Comparison of ENCODE assay signal across 27 cellular contexts in the genomic region with DNA sequence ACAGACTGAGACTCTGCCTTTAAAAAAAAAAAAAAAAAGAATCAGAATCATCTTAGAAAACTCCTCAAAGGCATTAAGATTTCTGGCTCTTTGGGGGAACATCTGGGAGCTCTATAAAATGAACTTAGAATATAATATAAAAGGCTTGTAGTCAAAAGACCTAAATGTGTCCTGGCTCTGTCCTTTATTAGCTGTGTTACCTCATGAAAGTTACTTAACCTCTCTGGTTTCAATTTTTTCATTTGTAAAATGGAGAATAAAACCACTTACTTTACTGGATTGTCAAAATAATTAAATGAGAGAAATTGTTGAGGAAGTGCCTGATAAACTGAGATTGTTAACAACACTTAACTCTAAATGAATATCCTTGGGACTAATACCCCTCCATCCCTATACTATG.
"Had no signal": no experiment of that assay in that cellular context is flagged by ENCODE, and none has a peak within 500 bp of the region (broad histone marks: within the 10 kb centered on the region; RNA-seq: fewer than 3 reads in every experiment).

No MANE protein-coding gene starts in this region.

- ATAC-seq: stimulated activated effector memory CD8-positive, alpha-beta T cell treated with anti-CD3 and anti-CD28 coated beads, Interleukin-12 subunit alpha, Interleukin-12 subunit beta, amount 100 ng/mL, for 72 hours; stimulated activated memory B cell treated with anti-CD40 and anti-IgM and Interleukin-4, amounts not matched to agents 10 μg/mL and 1 μg/mL and 100 μg/mL, for 72 hours; stimulated activated naive B cell treated with anti-CD40 and anti-IgM and Interleukin-4, amounts not matched to agents 10 μg/mL and 1 μg/mL and 100 μg/mL, for 72 hours; stimulated activated naive CD8-positive, alpha-beta T cell treated with anti-CD3 and anti-CD28 coated beads, Interleukin-15, amount 100 ng/mL, for 72 hours; stimulated activated naive CD8-positive, alpha-beta T cell treated with anti-CD3 and anti-CD28 coated beads, Interleukin-15, Interleukin-2, amounts not matched to agents 100 U/mL and 50 U/mL, for 24 hours; upper lobe of right lung had no signal

- H3K27me3 ChIP-seq: stomach, suprapubic skin, testis, thyroid gland, tibial artery, tibial nerve, transverse colon, upper lobe of left lung, upper lobe of right lung, uterus, vagina had no signal

- FAIRE-seq: urothelium cell line had no signal

- H3K4me3 ChIP-seq: stomach, suprapubic skin, testis, thoracic aorta, thyroid gland, tibial artery, tibial nerve, transverse colon, upper lobe of left lung, upper lobe of right lung, uterus, vagina had no signal

- H3K36me3 ChIP-seq: stomach, suprapubic skin, thoracic aorta, thyroid gland, tibial artery, tibial nerve, transverse colon, upper lobe of left lung, upper lobe of right lung, uterus, vagina had no signal

- H3K9me3 ChIP-seq: stomach, suprapubic skin, testis, thoracic aorta, thyroid gland, tibial artery, tibial nerve, transverse colon, upper lobe of left lung, upper lobe of right lung, uterus, vagina had no signal

- DNase-seq: stimulated activated CD4-positive, alpha-beta T cell treated with anti-CD3 and anti-CD28 coated beads, Interleukin-2, amount 100 ng/mL, for 48 hours; stimulated activated CD4-positive, alpha-beta T cell treated with anti-CD3 and anti-CD28 coated beads, Interleukin-4, amount 100 ng/mL, for 1 hour; stimulated activated CD4-positive, alpha-beta T cell treated with anti-CD3 and anti-CD28 coated beads, Interleukin-4, amount 100 ng/mL, for 24 hours; stimulated activated CD4-positive, alpha-beta T cell treated with anti-CD3 and anti-CD28 coated beads, Interleukin-4, amount 100 ng/mL, for 4 hours; stimulated activated CD8-positive, alpha-beta memory T cell treated with anti-CD3 and anti-CD28 coated beads, Interleukin-4, amount 100 ng/mL, for 48 hours; stimulated activated naive B cell treated with anti-CD40 and anti-IgM and Interleukin-4, amounts not matched to agents 10 μg/mL and 1 μg/mL and 100 μg/mL, for 72 hours; stimulated activated naive CD4-positive, alpha-beta T cell; stimulated activated naive CD4-positive, alpha-beta T cell treated with Interleukin-2 at 50 U/mL for 16 hours; stimulated activated naive CD8-positive, alpha-beta T cell treated with anti-CD3 and anti-CD28 coated beads, Interleukin-15, amount 100 ng/mL, for 72 hours; stimulated activated naive CD8-positive, alpha-beta T cell treated with anti-CD3 and anti-CD28 coated beads, Interleukin-15, Interleukin-2, amounts not matched to agents 100 U/mL and 50 U/mL, for 24 hours; stomach; substantia nigra; testis; thyroid gland; tibial artery; transverse colon; trophoblast cell; upper lobe of left lung; upper lobe of right lung; uterus had no signal

- H3K4me1 ChIP-seq: suprapubic skin, testis, thyroid gland, tibial artery, tibial nerve, transverse colon, upper lobe of left lung, upper lobe of right lung, uterus, vagina had no signal

- H3K27ac ChIP-seq: stomach, suprapubic skin, testis, thoracic aorta, thyroid gland, tibial artery, tibial nerve, transverse colon, upper lobe of left lung, upper lobe of right lung, uterus, vagina had no signal
